18 cellular contexts compared by ENCODE assay signal in the genomic region with DNA sequence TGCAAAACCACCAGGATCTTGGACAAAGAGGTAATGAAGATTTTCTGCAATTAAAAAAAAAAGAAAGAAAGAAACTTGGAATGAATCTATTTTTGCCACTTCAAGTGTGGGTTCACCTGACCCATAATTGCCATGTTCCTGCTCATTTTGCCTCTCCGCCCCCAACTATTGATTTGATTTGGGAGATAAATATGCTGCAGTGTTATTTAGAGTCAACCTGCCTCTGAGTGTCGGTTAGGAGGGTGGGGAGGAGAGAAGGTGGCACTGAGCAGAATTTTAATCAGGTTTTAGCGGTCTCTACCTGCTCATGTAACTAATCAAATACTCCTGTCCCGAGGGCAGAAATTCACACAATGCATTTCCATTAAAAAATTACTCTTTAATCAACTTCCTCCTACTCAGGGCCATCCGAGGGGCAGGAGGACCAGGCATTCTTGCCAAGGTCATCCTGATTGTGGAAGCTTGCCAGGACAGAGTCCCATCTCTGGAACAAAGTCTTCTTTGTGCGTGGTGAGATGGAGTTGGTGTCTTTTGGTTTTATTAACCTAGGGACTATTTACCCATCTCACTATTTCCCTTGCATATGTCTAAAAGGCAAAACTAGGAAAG.
DNase-seq lines count a peak whose midpoint lies in the region; ATAC-seq and TF ChIP-seq lines count a peak whose summit lies in the region.
"Had no signal": no experiment of that assay in that cellular context is flagged by ENCODE, and none has a peak within 500 bp of the region (broad histone marks: within the 10 kb centered on the region; RNA-seq: fewer than 3 reads in every experiment).

No MANE protein-coding gene starts in this region.

- no peaks in the 10 kb centered on the region for H3K27me3 ChIP-seq in testis

- no peaks in the 10 kb centered on the region for H3K36me3 Mint-ChIP-seq in T-helper 2 cell treated with Interferon-gamma antibody and Interleukin-4, amounts not matched to agents 5 μg/mL and 100 μg/mL, for 36 hours (ENCODE audit: low read depth)

- H3K9me3 Mint-ChIP-seq in T-helper 2 cell treated with Interferon-gamma antibody and Interleukin-4, amounts not matched to agents 5 μg/mL and 100 μg/mL, for 36 hours: no peaks in the 10 kb centered on the region

- no peak overlapping the region for H3K27ac Mint-ChIP-seq in T-helper 2 cell treated with Interferon-gamma antibody and Interleukin-4, amounts not matched to agents 5 μg/mL and 100 μg/mL, for 36 hours

- H3K4me3 ChIP-seq in testis: no peak overlapping the region

- intact Hi-C loops in testis (cut with DNase I; ENCODE audit: low total_unique reads): no loop called here

- no peaks in the 10 kb centered on the region for H3K9me3 ChIP-seq in KOPT-K1 (ENCODE audit: insufficient read depth, low read length, poor library complexity, severe bottlenecking)
- no peaks in the 10 kb centered on the region for H3K9me3 ChIP-seq in testis

- no peaks in the 10 kb centered on the region for H3K27me3 Mint-ChIP-seq in T-helper 2 cell treated with Interferon-gamma antibody and Interleukin-4, amounts not matched to agents 5 μg/mL and 100 μg/mL, for 36 hours (ENCODE audit: low read depth)

- no peak for TF ChIP-seq POLR2A in testis (IDR thresholded peaks at IDR 0.05)

- H3K4me1 Mint-ChIP-seq in T-helper 2 cell treated with Interferon-gamma antibody and Interleukin-4, amounts not matched to agents 5 μg/mL and 100 μg/mL, for 36 hours (ENCODE audit: low read depth): no peaks in the 10 kb centered on the region

- H3K4me3 Mint-ChIP-seq in T-helper 2 cell treated with Interferon-gamma antibody and Interleukin-4, amounts not matched to agents 5 μg/mL and 100 μg/mL, for 36 hours: no peak overlapping the region

- DNase-seq in NCI-H146 (lab: John Stamatoyannopoulos, UW) (peak; percentile 35), NCI-H146 treated with DMSO at 0.1 percent for 48 hours (lab: John Stamatoyannopoulos, UW; ENCODE audit: unreplicated experiment) (no peak), medulla oblongata (ENCODE audit: extremely low spot score) (peak; percentile 29), testis (peak; percentile 70)
- DNase-seq in T-helper 2 cell treated with Interferon-gamma antibody and Interleukin-4, amounts not matched to agents 5 μg/mL and 100 μg/mL, for 36 hours (ENCODE audit: low spot score): no peak
- DNase-seq in effector CD8-positive, alpha-beta T cell (lab: John Stamatoyannopoulos, UW): no peak
- DNase-seq: 8988T, COR-L47, EL, KBM-7, MV-4-11, NCI-H187 treated with DMSO at 0.1 percent for 48 hours, NCI-H446 treated with DMSO at 0.1 percent for 48 hours, NCI-H69, OCI-M1, Right ventricle myocardium superior had no signal

- no peak for TF ChIP-seq CTCF in testis (IDR thresholded peaks at IDR 0.05)

- H3K27ac ChIP-seq in KOPT-K1 (ENCODE audit: low read depth, low read length, poor library complexity, severe bottlenecking): peak overlapping the region; percentile 70
- no peak overlapping the region for H3K27ac ChIP-seq in testis

- H3K36me3 ChIP-seq in KOPT-K1 (ENCODE audit: insufficient read depth, low read length): peaks cover 27% of the 10 kb centered on the region
- no peaks in the 10 kb centered on the region for H3K36me3 ChIP-seq in testis (ENCODE audit: low read depth, missing control alignments)

- 57 to 61% methylated on average over 6 of the region's 6 CpGs for WGBS in testis, 2 donors

- peaks cover 3% of the 10 kb centered on the region for H3K4me1 ChIP-seq in testis

- no peak for ATAC-seq in HG02938 (IDR thresholded peaks at IDR 0.05; ENCODE audit: unreplicated experiment)

Comparison
In these comparisons a context has a peak if more than half of its experiments do, and no peak if none do; other contexts are left out.
1. DNase-seq: peak in NCI-H146 (single experiment), medulla oblongata (single experiment) and testis (single experiment); none in NCI-H146 treated with DMSO at 0.1 percent for 48 hours (single experiment), T-helper 2 cell treated with Interferon-gamma antibody and Interleukin-4, amounts not matched to agents 5 μg/mL and 100 μg/mL, for 36 hours (single experiment) and effector CD8-positive, alpha-beta T cell (single experiment).